1 cellular context compared by ENCODE assay signal in the genomic region with DNA sequence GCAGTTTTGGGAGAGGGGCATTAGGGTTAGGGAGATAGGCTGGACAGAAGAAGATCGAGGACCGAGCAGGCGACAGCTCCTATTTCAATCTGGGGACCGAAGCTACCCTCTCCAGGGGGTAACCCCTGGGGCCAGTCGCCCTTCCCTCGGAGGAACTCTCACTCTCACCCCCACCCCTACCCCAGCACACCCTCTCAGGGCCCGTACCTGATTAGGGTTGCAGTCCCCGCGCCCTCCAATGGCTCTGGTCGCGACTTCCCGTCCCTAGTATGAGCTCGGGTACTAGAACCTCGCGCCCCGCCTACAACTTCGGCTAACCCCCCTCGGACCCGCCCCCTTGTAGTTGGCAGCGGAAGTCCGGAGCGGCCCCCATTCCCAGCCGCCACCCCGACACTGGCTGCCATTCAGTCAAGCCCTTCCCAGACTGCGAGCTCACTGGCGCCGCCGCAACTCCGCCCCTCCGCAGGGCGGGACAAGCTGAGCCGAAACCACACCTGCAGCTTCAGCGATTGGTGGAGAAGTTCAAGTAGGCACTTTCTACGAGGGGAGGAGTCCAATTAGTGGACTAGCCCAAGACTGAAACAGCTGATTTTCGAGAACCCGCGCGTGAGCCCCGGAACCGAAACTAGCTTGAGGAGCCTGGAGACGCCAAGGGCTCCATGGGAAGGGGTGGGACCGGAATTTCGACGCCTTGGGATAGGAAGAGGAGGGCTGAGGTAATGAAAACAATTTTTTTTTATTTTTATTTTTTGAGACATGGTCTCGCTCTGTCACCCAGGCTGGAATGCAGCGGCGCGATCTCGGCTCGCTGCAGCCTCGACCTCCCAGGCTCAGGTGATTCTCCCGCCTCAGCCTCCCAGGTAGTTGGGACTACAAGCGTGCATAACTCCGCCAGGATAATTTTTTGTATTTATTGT.
A peak's percentile ranks its signal among the peaks of the same experiment; 100 is the strongest.
TF ChIP-seq lines count a peak whose summit lies in the region.

TSS of gene STAT2 (minus strand) at position 257 of the 917 bp plus-strand sequence. CDS start 3,536 bp downstream, outside the sequence.

TF ChIP-seq in HEK293, 187 proteins besides CTCF, POLR2A, EP300 and RAD21 (continued from another document and continues in another):
- TF ChIP-seq PRDM4 (tag by site-specific recombination; IDR thresholded peaks at IDR 0.05) (peak; percentile 80), INSM2 (tag by site-specific recombination; IDR thresholded peaks at IDR 0.05) (no peak), ZBTB20 (tag by site-specific recombination; IDR thresholded peaks at IDR 0.05) (peak; percentile 78), BCL11B (tag by site-specific recombination; IDR thresholded peaks at IDR 0.05; ENCODE audit: low read depth) (0 out of 2 replicates have a peak, but pooled peaks have one; percentile 41), ZNF280D (tag by site-specific recombination; IDR thresholded peaks at IDR 0.05) (no peak), KLF16 (tag by site-specific recombination; IDR thresholded peaks at IDR 0.05) (peak; percentile 73), KLF1 (tag by site-specific recombination; IDR thresholded peaks at IDR 0.05) (peak; percentile 68), ZNF660 (tag by site-specific recombination; IDR thresholded peaks at IDR 0.05) (0 out of 2 replicates have a peak, but pooled peaks have one; percentile 28), ZNF518A (tag by site-specific recombination; conservative IDR thresholded peaks at IDR 0.05; ENCODE audit: low read depth) (peak; percentile 94), ZNF16 (tag by site-specific recombination; IDR thresholded peaks at IDR 0.05; ENCODE audit: low read depth) (no peak), ZNF398 (tag by site-specific recombination; IDR thresholded peaks at IDR 0.05) (peak; percentile 90), ZXDB (tag by site-specific recombination; IDR thresholded peaks at IDR 0.05) (peak; percentile 94), ZNF501 (tag by site-specific recombination; IDR thresholded peaks at IDR 0.05) (peak; percentile 63; the same call in 1 of the 2 replicates), ZNF423 (tag by site-specific recombination; IDR thresholded peaks at IDR 0.05) (peak; percentile 75; the same call in 1 of the 2 replicates), ZBTB10 (tag by site-specific recombination; IDR thresholded peaks at IDR 0.05) (peak; percentile 93), IKZF3 (tag by site-specific recombination; IDR thresholded peaks at IDR 0.05) (peak; percentile 98), KLF9 (tag by site-specific recombination; IDR thresholded peaks at IDR 0.05; ENCODE audit: low read depth) (peak; percentile 94), ZNF37A (tag by site-specific recombination; IDR thresholded peaks at IDR 0.05) (no peak), ATF2 (tag by site-specific recombination; IDR thresholded peaks at IDR 0.05; ENCODE audit: low read depth) (no peak; the same call in 1 of the 2 replicates)
- TF ChIP-seq, protein P1, sequence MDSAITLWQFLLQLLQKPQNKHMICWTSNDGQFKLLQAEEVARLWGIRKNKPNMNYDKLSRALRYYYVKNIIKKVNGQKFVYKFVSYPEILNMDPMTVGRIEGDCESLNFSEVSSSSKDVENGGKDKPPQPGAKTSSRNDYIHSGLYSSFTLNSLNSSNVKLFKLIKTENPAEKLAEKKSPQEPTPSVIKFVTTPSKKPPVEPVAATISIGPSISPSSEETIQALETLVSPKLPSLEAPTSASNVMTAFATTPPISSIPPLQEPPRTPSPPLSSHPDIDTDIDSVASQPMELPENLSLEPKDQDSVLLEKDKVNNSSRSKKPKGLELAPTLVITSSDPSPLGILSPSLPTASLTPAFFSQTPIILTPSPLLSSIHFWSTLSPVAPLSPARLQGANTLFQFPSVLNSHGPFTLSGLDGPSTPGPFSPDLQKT (IDR thresholded peaks at IDR 0.05; ENCODE audit: borderline replicate concordance, low read depth, low read length): peak; percentile 42; the same call in 1 of the 2 replicates
